ENCODE assay signal across 1 cellular context in genomic region chr2:144402282-144402681, GRCh38.
TF ChIP-seq lines count a peak whose summit lies in the region.

No MANE protein-coding gene starts in this region.

TF ChIP-seq in SK-N-SH treated with all-trans-retinoic acid at 6 μM for 48 hours, 23 proteins besides CTCF, POLR2A, EP300 and RAD21 (continued from another document):
- TF ChIP-seq CSRNP3 (CRISPR knock-in tag; IDR thresholded peaks at IDR 0.05) (no peak), SNAI2 (CRISPR knock-in tag; IDR thresholded peaks at IDR 0.05) (no peak), BACH2 (CRISPR knock-in tag; IDR thresholded peaks at IDR 0.05; ENCODE audit: borderline replicate concordance) (no peak), PPARA (CRISPR knock-in tag; IDR thresholded peaks at IDR 0.05; ENCODE audit: borderline replicate concordance) (no peak), ARNTL (CRISPR knock-in tag; IDR thresholded peaks at IDR 0.05; ENCODE audit: borderline replicate concordance, low read depth) (no peak), TSHZ2 (CRISPR knock-in tag; IDR thresholded peaks at IDR 0.05) (no peak), ISL1 (CRISPR knock-in tag; IDR thresholded peaks at IDR 0.05) (no peak), PATZ1 (CRISPR knock-in tag; IDR thresholded peaks at IDR 0.05; ENCODE audit: borderline replicate concordance) (no peak), GLIS3 (CRISPR knock-in tag; IDR thresholded peaks at IDR 0.05) (no peak)
